ENCODE assay signal across 8 cellular contexts in genomic region chr22:42074846-42075245, GRCh38. TPM values are rescaled to one million over a fixed set of nuclear protein-coding genes. Genes with fewer than 3 reads are reported as not detected.
DNase-seq lines count a peak whose midpoint lies in the region; ATAC-seq and TF ChIP-seq lines count a peak whose summit lies in the region.

No MANE protein-coding gene starts in this region.

- H3K27me3 Mint-ChIP-seq in activated naive CD8-positive, alpha-beta T cell treated with anti-CD3 and anti-CD28 coated beads, Interleukin-2, amount 10 ng/mL, durations not matched to agents 7 days and 5 days, result no peaks in the 10 kb centered on the region
- H3K27me3 Mint-ChIP-seq in nephron progenitor cell (ENCODE audit: low read depth, poor library complexity), result peaks cover 4% of the 10 kb centered on the region

- no peaks in the 10 kb centered on the region for H3K9me3 ChIP-seq in ES-I3 (ENCODE audit: control insufficient read depth, insufficient read depth, low read length)
- H3K9me3 ChIP-seq in hepatocyte (ENCODE audit: low read depth), result no peaks in the 10 kb centered on the region
- H3K9me3 ChIP-seq in skeletal muscle tissue (ENCODE audit: control insufficient read depth in 3 of 3, low read length in 3 of 3), result no peaks in the 10 kb centered on the region

- no peaks in the 10 kb centered on the region for H3K9me2 ChIP-seq in hepatocyte (replicated peaks; ENCODE audit: insufficient read depth)

- H3K4me1 ChIP-seq in ES-I3 (ENCODE audit: insufficient read depth, low read length) (0 out of 2 replicates have a peak, but pooled peaks cover 5% of the 10 kb centered on the region), hepatocyte (ENCODE audit: insufficient read depth) (peaks cover 16% of the 10 kb centered on the region), skeletal muscle tissue (ENCODE audit: control insufficient read depth in 3 of 3, insufficient read depth in 3 of 3, low read length in 3 of 3) (peaks cover 36 to 46% (median 41%) of the 10 kb centered on the region in 3 donors)

- peak overlapping the region; percentile 68 for H2AFZ ChIP-seq in hepatocyte

- H3K36me3 ChIP-seq in ES-I3 (ENCODE audit: insufficient read depth, low read length) (no peaks in the 10 kb centered on the region), hepatocyte (replicated peaks; ENCODE audit: insufficient read depth, low read depth) (no peaks in the 10 kb centered on the region), skeletal muscle tissue (ENCODE audit: control insufficient read depth in 3 of 3, insufficient read depth in 3 of 3, low read length in 3 of 3) (peaks cover 0 to 8% (median 6%) of the 10 kb centered on the region in 3 donors)

- ATAC-seq in activated naive CD8-positive, alpha-beta T cell treated with anti-CD3 and anti-CD28 coated beads, Interleukin-2, amount 10 ng/mL, durations not matched to agents 7 days and 5 days (ENCODE audit: low read depth), result no peak
- ATAC-seq in HG02642 (IDR thresholded peaks at IDR 0.05; ENCODE audit: poor library complexity, unreplicated experiment) (no peak), GM18909 (IDR thresholded peaks at IDR 0.05; ENCODE audit: poor library complexity, unreplicated experiment) (no peak)

- WGBS in hepatocyte (ENCODE audit: low lambda C conversion rate, missing lambda C conversion rate), result 87% methylated on average over 6 of the region's 6 CpGs

- H3K4me3 ChIP-seq in hepatocyte (no peak overlapping the region), skeletal muscle tissue (ENCODE audit: low read length in 3 of 3) (peak overlapping the region; percentile 38 to 79 (median 69))

- H3K36me3 Mint-ChIP-seq in activated naive CD8-positive, alpha-beta T cell treated with anti-CD3 and anti-CD28 coated beads, Interleukin-2, amount 10 ng/mL, durations not matched to agents 7 days and 5 days, result peaks cover 8% of the 10 kb centered on the region
- H3K36me3 Mint-ChIP-seq in nephron progenitor cell (ENCODE audit: low read depth), result no peaks in the 10 kb centered on the region

- TF ChIP-seq CTCF in hepatocyte (IDR thresholded peaks at IDR 0.05; ENCODE audit: poor library complexity) (no peak), nephron progenitor cell (IDR thresholded peaks at IDR 0.05) (no peak)

- H3K9ac ChIP-seq in ES-I3 (ENCODE audit: low read depth, low read length), result peak overlapping the region; percentile 55; the same call in 1 of the 2 replicates
- peak overlapping the region; percentile 68 to 85 (median 82) for H3K9ac ChIP-seq in skeletal muscle tissue (ENCODE audit: low read depth in 1 of 3, low read length in 3 of 3)

- H3K27ac Mint-ChIP-seq in activated naive CD8-positive, alpha-beta T cell treated with anti-CD3 and anti-CD28 coated beads, Interleukin-2, amount 10 ng/mL, durations not matched to agents 7 days and 5 days, result peak overlapping the region; percentile 71
- H3K27ac Mint-ChIP-seq in nephron progenitor cell, result no peak overlapping the region

- H3K4me1 Mint-ChIP-seq in activated naive CD8-positive, alpha-beta T cell treated with anti-CD3 and anti-CD28 coated beads, Interleukin-2, amount 10 ng/mL, durations not matched to agents 7 days and 5 days, result peaks cover 20% of the 10 kb centered on the region
- H3K4me1 Mint-ChIP-seq in nephron progenitor cell, result peaks cover 67% of the 10 kb centered on the region

- POLR2A ChIA-PET in activated naive CD8-positive, alpha-beta T cell treated with anti-CD3 and anti-CD28 coated beads, Interleukin-2, amount 10 ng/mL, durations not matched to agents 7 days and 5 days (lab: Charles Lee), result interaction anchor here (2.3 kb wide), 1 partner anchor 15 kb away, joined by 12 read pairs; the partner anchor contains the start of gene NDUFA6

- H3K9me3 Mint-ChIP-seq in activated naive CD8-positive, alpha-beta T cell treated with anti-CD3 and anti-CD28 coated beads, Interleukin-2, amount 10 ng/mL, durations not matched to agents 7 days and 5 days, result no peaks in the 10 kb centered on the region
- no peaks in the 10 kb centered on the region for H3K9me3 Mint-ChIP-seq in nephron progenitor cell

- no peaks in the 10 kb centered on the region for H3K79me2 ChIP-seq in hepatocyte

- H4K20me1 ChIP-seq in hepatocyte (ENCODE audit: insufficient read depth, poor library complexity, severe bottlenecking), result no peaks in the 10 kb centered on the region

- DNase-seq in activated naive CD8-positive, alpha-beta T cell treated with anti-CD3 and anti-CD28 coated beads, Interleukin-2, amount 10 ng/mL, durations not matched to agents 7 days and 5 days, result no peak
- DNase-seq in hepatocyte (ENCODE audit: low spot score) (no peak), inferior parietal cortex (ENCODE audit: extremely low spot score) (no peak), nephron progenitor cell (no peak)

- H3K4me2 ChIP-seq in hepatocyte, result peak overlapping the region; percentile 78

- H3K27me3 ChIP-seq in hepatocyte, result no peaks in the 10 kb centered on the region
- H3K27me3 ChIP-seq in skeletal muscle tissue (ENCODE audit: control insufficient read depth in 3 of 3, insufficient read depth in 3 of 3, low read length in 3 of 3), result no peaks in the 10 kb centered on the region

- H3K4me3 Mint-ChIP-seq in activated naive CD8-positive, alpha-beta T cell treated with anti-CD3 and anti-CD28 coated beads, Interleukin-2, amount 10 ng/mL, durations not matched to agents 7 days and 5 days, result peak overlapping the region; percentile 64
- no peak overlapping the region for H3K4me3 Mint-ChIP-seq in nephron progenitor cell

- H3K27ac ChIP-seq in hepatocyte (peak overlapping the region; percentile 86), skeletal muscle tissue (ENCODE audit: low read depth, low read length) (peak overlapping the region; percentile 71)

RNA-seq across cellular contexts. Expression of gene PHETA2, which starts 0.8 kb away (rescaled TPM):
- total RNA-seq in activated naive CD8-positive, alpha-beta T cell treated with anti-CD3 and anti-CD28 coated beads, Interleukin-2, amount 10 ng/mL, durations not matched to agents 7 days and 5 days, result 1 to 10 TPM; 2.8 to 3.3 TPM
- 5.4 and 10.4 TPM in 2 replicates for total RNA-seq in hepatocyte
- 8.3 and 9.3 TPM in 2 replicates for polyA plus RNA-seq in hepatocyte
- total RNA-seq in skeletal muscle tissue, result 19.8 TPM

RNA-seq across cellular contexts. Expression of gene NAGA, which starts 4.2 kb away (rescaled TPM):
- 10 to 100 TPM; 15.9 to 18.4 TPM for total RNA-seq in activated naive CD8-positive, alpha-beta T cell treated with anti-CD3 and anti-CD28 coated beads, Interleukin-2, amount 10 ng/mL, durations not matched to agents 7 days and 5 days
- total RNA-seq in hepatocyte, result 24.2 and 24.6 TPM in 2 replicates
- polyA plus RNA-seq in hepatocyte, result 23.8 and 31.1 TPM in 2 replicates
- 26.1 TPM for total RNA-seq in skeletal muscle tissue

RNA-seq across cellular contexts. Expression of gene SMDT1, which starts 4.7 kb away (rescaled TPM):
- total RNA-seq in activated naive CD8-positive, alpha-beta T cell treated with anti-CD3 and anti-CD28 coated beads, Interleukin-2, amount 10 ng/mL, durations not matched to agents 7 days and 5 days, result 10 to 100 TPM; 82.1 to 84.9 TPM
- total RNA-seq in hepatocyte (10.8 and 14.7 TPM in 2 replicates), skeletal muscle tissue (15.1 TPM)
- polyA plus RNA-seq in hepatocyte, result 143 and 145 TPM in 2 replicates

RNA-seq across cellular contexts. Expression of gene NDUFA6, which starts 15.7 kb away (rescaled TPM):
- total RNA-seq in activated naive CD8-positive, alpha-beta T cell treated with anti-CD3 and anti-CD28 coated beads, Interleukin-2, amount 10 ng/mL, durations not matched to agents 7 days and 5 days, result 10 to 100 TPM; 69.0 to 73.5 TPM
- 97.4 and 98.5 TPM in 2 replicates for total RNA-seq in hepatocyte
- polyA plus RNA-seq in hepatocyte, result 182 and 183 TPM in 2 replicates
- 67.8 TPM for total RNA-seq in skeletal muscle tissue

RNA-seq across cellular contexts. Expression of gene CYP2D6, which starts 55.8 kb away (rescaled TPM):
- total RNA-seq in activated naive CD8-positive, alpha-beta T cell treated with anti-CD3 and anti-CD28 coated beads, Interleukin-2, amount 10 ng/mL, durations not matched to agents 7 days and 5 days, result 1 to 10 TPM; 3.7 to 4.4 TPM
- total RNA-seq in hepatocyte, result 2.2 and 3.8 TPM in 2 replicates
- polyA plus RNA-seq in hepatocyte, result 5.0 and 6.1 TPM in 2 replicates
- total RNA-seq in skeletal muscle tissue, result not detected
